23 cellular contexts compared by ENCODE assay signal in genomic region chr4:102281171-102281842, GRCh38.
"Had no signal": no experiment of that assay in that cellular context is flagged by ENCODE, and none has a peak within 500 bp of the region (broad histone marks: within the 10 kb centered on the region; RNA-seq: fewer than 3 reads in every experiment).

No MANE protein-coding gene starts in this region.

- H3K9ac ChIP-seq: neural progenitor cell had no signal

- H3K4me1 Mint-ChIP-seq: activated CD8-positive, alpha-beta memory T cell treated with anti-CD3 and anti-CD28 coated beads, Interleukin-2, amount 10 ng/mL, durations not matched to agents 7 days and 5 days; central memory CD8-positive, alpha-beta T cell; neural progenitor cell had no signal

- H3K4me3 Mint-ChIP-seq: activated CD4-positive, alpha-beta memory T cell treated with anti-CD3 and anti-CD28 coated beads for 36 hours; activated CD8-positive, alpha-beta memory T cell treated with anti-CD3 and anti-CD28 coated beads, Interleukin-2, amount 10 ng/mL, durations not matched to agents 7 days and 5 days; activated T-cell treated with anti-CD3 and anti-CD28 coated beads, Interleukin-2, amount 50 U/mL, for 4 hours; central memory CD8-positive, alpha-beta T cell; neural progenitor cell; T-helper 2 cell treated with Interferon-gamma antibody and Interleukin-4, amounts not matched to agents 5 μg/mL and 100 μg/mL, for 36 hours had no signal

- ATAC-seq: activated CD8-positive, alpha-beta memory T cell treated with anti-CD3 and anti-CD28 coated beads, Interleukin-2, amount 10 ng/mL, durations not matched to agents 7 days and 5 days; activated naive CD4-positive, alpha-beta T cell treated with anti-CD3 and anti-CD28 coated beads, Interleukin-2, amount 50 U/mL, for 72 hours; activated T-cell treated with anti-CD3 and anti-CD28 coated beads, Interleukin-2, amount 50 U/mL, for 4 hours; body of pancreas; heart left ventricle; left colon had no signal

- H3K27ac Mint-ChIP-seq: activated CD4-positive, alpha-beta memory T cell treated with anti-CD3 and anti-CD28 coated beads for 36 hours; activated CD8-positive, alpha-beta memory T cell treated with anti-CD3 and anti-CD28 coated beads, Interleukin-2, amount 10 ng/mL, durations not matched to agents 7 days and 5 days; activated naive CD4-positive, alpha-beta T cell treated with anti-CD3 and anti-CD28 coated beads, Interleukin-2, amount 50 U/mL, for 72 hours; neural progenitor cell; T-helper 2 cell treated with Interferon-gamma antibody and Interleukin-4, amounts not matched to agents 5 μg/mL and 100 μg/mL, for 36 hours had no signal

- H3K27ac ChIP-seq: body of pancreas, coronary artery, heart left ventricle, neural progenitor cell, ovary, sigmoid colon, spleen, tibial artery, uterus had no signal

- H3K9me3 Mint-ChIP-seq: activated T-cell treated with anti-CD3 and anti-CD28 coated beads, Interleukin-2, amount 50 U/mL, for 4 hours; central memory CD8-positive, alpha-beta T cell; neural progenitor cell had no signal

- H3K36me3 Mint-ChIP-seq: neural progenitor cell had no signal

- H3K4me1 ChIP-seq: body of pancreas, heart left ventricle, neural progenitor cell, sigmoid colon, spleen, tibial artery, uterus had no signal

- DNase-seq: activated CD4-positive, alpha-beta memory T cell treated with anti-CD3 and anti-CD28 coated beads for 36 hours; activated CD4-positive, CD25-positive, alpha-beta regulatory T cell treated with anti-CD3 and anti-CD28 coated beads, Interleukin-2, amount 50 U/mL, for 72 hours; activated CD8-positive, alpha-beta memory T cell treated with anti-CD3 and anti-CD28 coated beads, Interleukin-2, amount 10 ng/mL, durations not matched to agents 7 days and 5 days; activated effector memory CD4-positive, alpha-beta T cell treated with Interleukin-2 at 50 U/mL for 16 hours; activated T-cell treated with anti-CD3 and anti-CD28 coated beads, Interleukin-2, amount 50 U/mL, for 4 hours; amygdala; body of pancreas; heart left ventricle; left colon; mammary epithelial cell; ovary; sigmoid colon; spleen; SW 1271; tibial artery; uterus had no signal

- H3K9me3 ChIP-seq: body of pancreas, ovary, sigmoid colon, uterus had no signal

- H3K27me3 Mint-ChIP-seq: activated CD4-positive, alpha-beta memory T cell treated with anti-CD3 and anti-CD28 coated beads for 36 hours; activated CD8-positive, alpha-beta memory T cell treated with anti-CD3 and anti-CD28 coated beads, Interleukin-2, amount 10 ng/mL, durations not matched to agents 7 days and 5 days; central memory CD8-positive, alpha-beta T cell had no signal

- FAIRE-seq: frontal cortex, islet of Langerhans had no signal

- H3K4me2 ChIP-seq: neural progenitor cell had no signal

- H2AFZ ChIP-seq: neural progenitor cell had no signal

- H3K27me3 ChIP-seq: body of pancreas, heart left ventricle, neural progenitor cell, ovary, sigmoid colon, spleen, tibial artery, uterus had no signal

- H3K4me3 ChIP-seq: body of pancreas, coronary artery, heart left ventricle, neural progenitor cell, ovary, sigmoid colon, spleen, tibial artery, uterus had no signal

- H3K36me3 ChIP-seq: heart left ventricle, neural progenitor cell, ovary, sigmoid colon, tibial artery, uterus had no signal
